Comparison of ENCODE assay signal across 8 cellular contexts in genomic region chr20:38447251-38447661, GRCh38. TPM values are rescaled to one million over a fixed set of nuclear protein-coding genes. Genes with fewer than 3 reads are reported as not detected.
DNase-seq lines count a peak whose midpoint lies in the region; ATAC-seq and TF ChIP-seq lines count a peak whose summit lies in the region.

No MANE protein-coding gene starts in this region.

- H3K4me2 ChIP-seq in mammary epithelial cell (ENCODE audit: insufficient read depth, low read depth, low read length), result peak overlapping the region; percentile 89

- no TSS peak for BruUV-seq in mammary epithelial cell (replicated peaks; lab: Mats Ljungman, UMichigan)

- dilution Hi-C loops in mammary epithelial cell (cut with HindIII; ENCODE audit: low sequenced_read_pairs), result no loop called here

- CTCF ChIA-PET in activated naive CD4-positive, alpha-beta T cell treated with anti-CD3 and anti-CD28 coated beads for 36 hours (lab: Charles Lee), result interaction anchor here (0.6 to 4.3 kb wide), 4 partner anchors 14 to 318 kb away, joined by 4 to 52 read pairs (median 20); partner anchors contain the start of genes RALGAPB and SNHG17
- CTCF ChIA-PET in mammary epithelial cell (lab: Charles Lee; ENCODE audit: low non-redundant PET), result no interaction called here

- ATAC-seq in memory B cell (ENCODE audit: low read depth), result no peak
- no peak for ATAC-seq in HG03457 (IDR thresholded peaks at IDR 0.05; ENCODE audit: unreplicated experiment)

- peaks cover 42% of the 10 kb centered on the region for H3K4me1 Mint-ChIP-seq in activated naive CD4-positive, alpha-beta T cell treated with anti-CD3 and anti-CD28 coated beads for 36 hours (ENCODE audit: low read depth)
- H3K4me1 Mint-ChIP-seq in memory B cell, result peaks cover 17% of the 10 kb centered on the region

- H3K4me1 ChIP-seq in mammary epithelial cell (ENCODE audit: insufficient read depth, low read length) (peaks cover 9% of the 10 kb centered on the region), urinary bladder (ENCODE audit: insufficient read depth) (no peaks in the 10 kb centered on the region)

- no peak for TF ChIP-seq CTCF in mammary epithelial cell (conservative IDR thresholded peaks at IDR 0.05 in 1 of 2, IDR thresholded peaks at IDR 0.05 in 1 of 2; ENCODE audit: extremely low read depth in 1 of 2, insufficient read depth in 1 of 2, low read depth in 1 of 2, low read length in 2 of 2)

- H2AFZ ChIP-seq in mammary epithelial cell (ENCODE audit: low read depth, low read length), result peak overlapping the region; percentile 88

- peaks cover 9% of the 10 kb centered on the region for H3K36me3 ChIP-seq in mammary epithelial cell (ENCODE audit: insufficient read depth, low read length)
- no peaks in the 10 kb centered on the region for H3K36me3 ChIP-seq in urinary bladder (ENCODE audit: insufficient read depth)

- H3K27me3 ChIP-seq in mammary epithelial cell (ENCODE audit: insufficient read depth, low read length), result no peaks in the 10 kb centered on the region

- peak overlapping the region; percentile 76 to 80 (median 79) for H3K4me3 ChIP-seq in mammary epithelial cell (replicated peaks in 1 of 3; ENCODE audit: insufficient read depth in 1 of 3, low read depth in 2 of 3, low read length in 3 of 3)
- H3K4me3 ChIP-seq in urinary bladder (ENCODE audit: low read depth, low read length), result peak overlapping the region; percentile 75

- H3K27ac Mint-ChIP-seq in activated naive CD4-positive, alpha-beta T cell treated with anti-CD3 and anti-CD28 coated beads for 36 hours, result no peak overlapping the region
- peak overlapping the region; percentile 68 for H3K27ac Mint-ChIP-seq in memory B cell

- H3K36me3 Mint-ChIP-seq in activated naive CD4-positive, alpha-beta T cell treated with anti-CD3 and anti-CD28 coated beads for 36 hours (ENCODE audit: low read depth), result peaks cover 22% of the 10 kb centered on the region
- H3K36me3 Mint-ChIP-seq in memory B cell, result peaks cover 20% of the 10 kb centered on the region

- peak overlapping the region; percentile 80 for H3K4me3 Mint-ChIP-seq in activated naive CD4-positive, alpha-beta T cell treated with anti-CD3 and anti-CD28 coated beads for 36 hours
- peak overlapping the region; percentile 90 for H3K4me3 Mint-ChIP-seq in memory B cell

- H3K27ac ChIP-seq in mammary epithelial cell (ENCODE audit: insufficient read depth, low read depth, low read length), result peak overlapping the region; percentile 64
- no peak overlapping the region for H3K27ac ChIP-seq in urinary bladder (ENCODE audit: low read depth)

- 11% methylated on average over 12 of the region's 12 CpGs for WGBS in mammary epithelial cell (ENCODE audit: low coverage, missing lambda C conversion rate)
- WGBS in urinary bladder, result 33% methylated on average over 12 of the region's 12 CpGs

- H3K79me2 ChIP-seq in mammary epithelial cell (ENCODE audit: insufficient read depth, low read length), result peaks cover 19% of the 10 kb centered on the region

- no peaks in the 10 kb centered on the region for H3K9me3 ChIP-seq in mammary epithelial cell (replicated peaks; ENCODE audit: insufficient read depth, low read length)

- intact Hi-C loops in activated naive CD4-positive, alpha-beta T cell treated with anti-CD3 and anti-CD28 coated beads for 36 hours (cut with micrococcal nuclease), result loop anchor here (10.0 kb wide), 2 partner anchors 62 to 298 kb away; partner anchors contain the start of gene ACTR5
- intact Hi-C loops in mammary epithelial cell (cut with micrococcal nuclease), result loop anchor here (2.0 kb wide), 1 partner anchor 26 kb away; the partner anchor contains the start of gene RALGAPB

- in situ Hi-C loops in mammary epithelial cell (cut with MboI; ENCODE audit: low sequenced_read_pairs in 2 of 2), result no loop called here

- no peaks in the 10 kb centered on the region for H3K27me3 Mint-ChIP-seq in activated naive CD4-positive, alpha-beta T cell treated with anti-CD3 and anti-CD28 coated beads for 36 hours (ENCODE audit: low read depth)
- peaks cover 2% of the 10 kb centered on the region for H3K27me3 Mint-ChIP-seq in memory B cell

- H3K9ac ChIP-seq in mammary epithelial cell (ENCODE audit: insufficient read depth, low read length), result peak overlapping the region; percentile 82

- no peaks in the 10 kb centered on the region for H3K9me3 Mint-ChIP-seq in activated naive CD4-positive, alpha-beta T cell treated with anti-CD3 and anti-CD28 coated beads for 36 hours
- no peaks in the 10 kb centered on the region for H3K9me3 Mint-ChIP-seq in memory B cell

- DNase-seq in activated naive CD4-positive, alpha-beta T cell treated with anti-CD3 and anti-CD28 coated beads for 36 hours, result no peak
- no peak for DNase-seq in activated naive CD4-positive, alpha-beta T cell (lab: John Stamatoyannopoulos, UW)
- no peak for DNase-seq in mammary epithelial cell
- DNase-seq in memory B cell (ENCODE audit: low spot score in 2 of 2), result no peak
- DNase-seq in NCI-H146 (lab: John Stamatoyannopoulos, UW), result no peak
- no peak for DNase-seq in stimulated activated CD4-positive, alpha-beta T cell treated with anti-CD3 and anti-CD28 coated beads, Interleukin-4, amount 100 ng/mL, for 4 hours

- H4K20me1 ChIP-seq in mammary epithelial cell (ENCODE audit: insufficient read depth, low read length), result no peaks in the 10 kb centered on the region

RNA-seq across cellular contexts. Expression of gene SNHG17, which starts 12.1 kb away (rescaled TPM):
- total RNA-seq in activated naive CD4-positive, alpha-beta T cell treated with anti-CD3 and anti-CD28 coated beads for 36 hours, result 10 to 100 TPM; 69.1 to 72.9 TPM
- 100 to 1,000 TPM in 1 of 2 donors, 1 to 10 TPM in 1; 8.0 to 109 TPM for total RNA-seq in mammary epithelial cell
- 28.6 TPM for polyA plus RNA-seq in mammary epithelial cell
- polyA minus RNA-seq in mammary epithelial cell, result 37.7 TPM
- total RNA-seq in urinary bladder, result 4.6 TPM
- polyA plus RNA-seq in urinary bladder, result 30.2 TPM

RNA-seq across cellular contexts. Expression of gene RALGAPB, which starts 25.4 kb away (rescaled TPM):
- 10 to 100 TPM; 22.1 to 24.0 TPM for total RNA-seq in activated naive CD4-positive, alpha-beta T cell treated with anti-CD3 and anti-CD28 coated beads for 36 hours
- total RNA-seq in mammary epithelial cell, result 10 to 100 TPM; 42.3 to 54.7 TPM
- 13.2 TPM for polyA plus RNA-seq in mammary epithelial cell
- 26.8 TPM for polyA minus RNA-seq in mammary epithelial cell
- total RNA-seq in urinary bladder, result 52.5 TPM
- polyA plus RNA-seq in urinary bladder, result 15.0 TPM
